Comparison of ENCODE assay signal across 1 cellular context in genomic region chr19:4968462-4969291, GRCh38.
TF ChIP-seq lines count a peak whose summit lies in the region.

TSS of gene KDM4B (plus strand) at chr19:4969113. CDS start at chr19:5032891, 63,778 bp downstream.

TF ChIP-seq in H1, 55 proteins besides CTCF, POLR2A, EP300 and RAD21 (continued from another document):
- no peak for TF ChIP-seq CHD7 (IDR thresholded peaks at IDR 0.05; ENCODE audit: insufficient replicate concordance, low read length)
- peak; percentile 96 for TF ChIP-seq TBP (IDR thresholded peaks at IDR 0.05; ENCODE audit: low read depth, low read length)
- TF ChIP-seq BRCA1 (IDR thresholded peaks at IDR 0.05; ENCODE audit: low read depth, low read length): no peak
- peak; percentile 53; the same call in 1 of the 2 replicates for TF ChIP-seq TEAD4 (IDR thresholded peaks at IDR 0.05; ENCODE audit: low read depth, low read length)
- peak; percentile 99 for TF ChIP-seq SP1 (IDR thresholded peaks at IDR 0.05; ENCODE audit: low read depth, low read length)
- no peak for TF ChIP-seq HDAC2 (IDR thresholded peaks at IDR 0.05; ENCODE audit: borderline replicate concordance in 1 of 2, low read depth in 2 of 2, low read length in 2 of 2)
- no peak for TF ChIP-seq ATF2 (IDR thresholded peaks at IDR 0.05; ENCODE audit: low read length)
- TF ChIP-seq KDM1A (IDR thresholded peaks at IDR 0.05; ENCODE audit: borderline replicate concordance, low read length): peak; percentile 58; the same call in 1 of the 2 replicates
- no peak for TF ChIP-seq JUND (IDR thresholded peaks at IDR 0.05; ENCODE audit: low read length)
- no peak for TF ChIP-seq BACH1 (IDR thresholded peaks at IDR 0.05; ENCODE audit: low read length)
- no peak; the same call in 1 of the 2 replicates for TF ChIP-seq PHF8 (conservative IDR thresholded peaks at IDR 0.05; ENCODE audit: low read depth, low read length)
- 0 out of 2 replicates have a peak, but pooled peaks have one; percentile 5 for TF ChIP-seq TCF12 (IDR thresholded peaks at IDR 0.05; ENCODE audit: low read depth, low read length)
- peak; percentile 72 for TF ChIP-seq TAF1 (IDR thresholded peaks at IDR 0.05; ENCODE audit: low read depth, low read length)
- TF ChIP-seq CREB1 (IDR thresholded peaks at IDR 0.05): peak; percentile 86
- TF ChIP-seq SP2 (IDR thresholded peaks at IDR 0.05; ENCODE audit: low read length): peak; percentile 93
- no peak for TF ChIP-seq ZNF274 (IDR thresholded peaks at IDR 0.05; ENCODE audit: borderline replicate concordance, extremely low read depth, low read length)
- TF ChIP-seq YY1 (IDR thresholded peaks at IDR 0.05; ENCODE audit: low read depth, low read length): no peak
- TF ChIP-seq NANOG (IDR thresholded peaks at IDR 0.05; ENCODE audit: insufficient read depth, low read depth, low read length, poor library complexity, severe bottlenecking): no peak
- TF ChIP-seq ATF3 (IDR thresholded peaks at IDR 0.05; ENCODE audit: insufficient read depth, low read depth, low read length): peak; percentile 69
- peak; percentile 69 for TF ChIP-seq MAX (IDR thresholded peaks at IDR 0.05)
- peak; percentile 88 for TF ChIP-seq USF2 (IDR thresholded peaks at IDR 0.05; ENCODE audit: low read length)
- no peak for TF ChIP-seq NRF1 (IDR thresholded peaks at IDR 0.05; ENCODE audit: low read depth, low read length)
- TF ChIP-seq BCL11A (IDR thresholded peaks at IDR 0.05; ENCODE audit: low read depth in 2 of 2, low read length in 2 of 2): no peak
- 0 out of 2 replicates have a peak, but pooled peaks have one; percentile 16 for TF ChIP-seq E2F6 (IDR thresholded peaks at IDR 0.05)
- TF ChIP-seq SIRT6 (IDR thresholded peaks at IDR 0.05; ENCODE audit: low read length): no peak
- no peak for TF ChIP-seq ASH2L (IDR thresholded peaks at IDR 0.05; ENCODE audit: low read length)
- peak; percentile 51; the same call in 1 of the 2 replicates for TF ChIP-seq EGR1 (IDR thresholded peaks at IDR 0.05; ENCODE audit: borderline replicate concordance, low read depth, low read length)
- TF ChIP-seq SP4 (IDR thresholded peaks at IDR 0.05; ENCODE audit: low read length): peak; percentile 97
- no peak for TF ChIP-seq EZH2 (IDR thresholded peaks at IDR 0.05; ENCODE audit: low read depth, low read length, severe bottlenecking)
- TF ChIP-seq CTBP2 (IDR thresholded peaks at IDR 0.05; ENCODE audit: borderline replicate concordance, insufficient read depth, insufficient read length, low read length): no peak
- TF ChIP-seq RXRA (IDR thresholded peaks at IDR 0.05; ENCODE audit: insufficient read depth, low read depth, low read length): no peak
- no peak for TF ChIP-seq TAF7 (optimal IDR thresholded peaks at IDR 0.05; ENCODE audit: borderline replicate concordance, low read depth, low read length)
- peak; percentile 95 for TF ChIP-seq CHD2 (IDR thresholded peaks at IDR 0.05; ENCODE audit: low read length)
- no peak for TF ChIP-seq JUN (IDR thresholded peaks at IDR 0.05; ENCODE audit: low read depth, low read length)
- TF ChIP-seq CHD1 (IDR thresholded peaks at IDR 0.05; ENCODE audit: low read depth, low read length): no peak
